1 cellular context compared by ENCODE assay signal in the genomic region with DNA sequence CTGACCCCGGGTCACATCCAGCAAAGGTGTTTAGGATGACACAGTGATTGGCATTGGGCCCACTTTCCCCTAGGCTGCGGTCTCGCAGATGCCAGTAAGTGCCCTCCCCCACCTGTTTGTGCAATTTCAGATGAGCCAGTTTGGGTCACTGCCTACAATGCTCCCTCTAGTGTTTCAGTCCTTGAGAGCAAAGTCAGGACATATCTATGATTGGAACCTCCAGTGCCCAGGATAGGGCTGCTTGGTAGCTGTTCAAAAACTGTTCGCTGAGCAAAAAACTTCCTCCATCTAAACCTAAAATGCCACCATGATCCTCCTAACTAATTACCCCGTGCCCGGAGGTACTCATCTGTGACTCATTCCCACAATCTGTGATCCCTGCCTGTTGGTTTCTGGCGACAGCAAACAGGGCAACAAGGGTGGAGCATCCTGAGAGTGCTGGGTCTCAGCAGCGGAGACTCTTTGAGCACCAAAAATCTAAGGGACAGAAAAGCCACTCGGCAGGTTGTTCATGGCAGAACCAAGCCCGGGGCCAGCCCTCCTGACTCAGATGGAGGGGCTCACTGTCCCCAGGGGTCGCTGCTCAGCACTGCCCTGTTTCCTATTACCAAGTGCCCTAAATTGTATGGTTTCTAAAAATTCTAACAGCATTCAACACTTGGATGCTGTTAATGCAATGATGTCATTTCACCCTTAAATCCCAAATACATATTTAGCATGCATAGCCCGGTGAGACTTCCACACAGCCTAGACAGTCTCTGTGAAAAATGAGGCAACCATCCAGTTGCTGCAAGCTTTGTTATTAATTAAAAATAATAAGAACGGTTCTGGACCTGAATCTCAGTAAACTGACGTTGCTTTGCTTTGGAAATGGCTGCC.
TF ChIP-seq lines count a peak whose summit lies in the region.

No MANE protein-coding gene starts in this region.

TF ChIP-seq in HepG2, 621 proteins besides CTCF, POLR2A, EP300 and RAD21 (continued from another document):
- TF ChIP-seq REST (IDR thresholded peaks at IDR 0.05; ENCODE audit: borderline replicate concordance in 1 of 2, low read depth in 1 of 2, low read length in 2 of 2) = 0 out of 4 replicates have a peak, but pooled peaks of 1 of the 2 experiments have one; percentile 19
- TF ChIP-seq KLF11 (CRISPR knock-in tag; IDR thresholded peaks at IDR 0.05) = no peak
